In genomic region chr5:446864-447263, GRCh38 we compare ENCODE assay signal across 8 cellular contexts. TPM values are rescaled to one million over a fixed set of nuclear protein-coding genes. Genes with fewer than 3 reads are reported as not detected.
DNase-seq lines count a peak whose midpoint lies in the region; ATAC-seq, FAIRE-seq and TF ChIP-seq lines count a peak whose summit lies in the region.

No MANE protein-coding gene starts in this region.

- POLR2A ChIA-PET in activated naive CD8-positive, alpha-beta T cell treated with anti-CD3 and anti-CD28 coated beads, Interleukin-2, amount 10 ng/mL, durations not matched to agents 7 days and 5 days (lab: Charles Lee) = interaction anchor here (0.6 to 1.6 kb wide), 5 partner anchors 25 to 229 kb away, joined by 3 to 8 read pairs (median 3); partner anchors contain the start of genes CCDC127, CEP72 and SDHA

- no peak overlapping the region for H3K4me3 Mint-ChIP-seq in activated naive CD8-positive, alpha-beta T cell treated with anti-CD3 and anti-CD28 coated beads, Interleukin-2, amount 10 ng/mL, durations not matched to agents 7 days and 5 days
- H3K4me3 Mint-ChIP-seq in type B pancreatic cell = no peak overlapping the region

- TF ChIP-seq CTCF in type B pancreatic cell (conservative IDR thresholded peaks at IDR 0.05) = peak; percentile 78

- in situ Hi-C loops in ACHN (cut with HindIII; ENCODE audit: low pct_ligation_motif_present, low pct_unique_long_range_greater_than_20kb, low sequenced_read_pairs) = no loop called here

- ATAC-seq in activated naive CD8-positive, alpha-beta T cell treated with anti-CD3 and anti-CD28 coated beads, Interleukin-2, amount 10 ng/mL, durations not matched to agents 7 days and 5 days (ENCODE audit: low read depth) = no peak
- no peak for ATAC-seq in GM19467 (IDR thresholded peaks at IDR 0.05; ENCODE audit: unreplicated experiment)
- no peak for ATAC-seq in GM19397 (IDR thresholded peaks at IDR 0.05; ENCODE audit: unreplicated experiment)

- DNase-seq in ACHN (peak; percentile 55), NCI-H2081 treated with DMSO at 0.1 percent for 48 hours (lab: John Stamatoyannopoulos, UW) (peak; percentile 18), iris pigment epithelial cell (ENCODE audit: low read depth) (peak; percentile 47), type B pancreatic cell (ENCODE audit: extremely low spot score, unreplicated experiment) (no peak)
- DNase-seq in activated naive CD8-positive, alpha-beta T cell treated with anti-CD3 and anti-CD28 coated beads, Interleukin-2, amount 10 ng/mL, durations not matched to agents 7 days and 5 days = peak; percentile 36

- no peaks in the 10 kb centered on the region for H3K27me3 Mint-ChIP-seq in activated naive CD8-positive, alpha-beta T cell treated with anti-CD3 and anti-CD28 coated beads, Interleukin-2, amount 10 ng/mL, durations not matched to agents 7 days and 5 days
- no peaks in the 10 kb centered on the region for H3K27me3 Mint-ChIP-seq in type B pancreatic cell

- peaks cover 43% of the 10 kb centered on the region for H3K36me3 Mint-ChIP-seq in activated naive CD8-positive, alpha-beta T cell treated with anti-CD3 and anti-CD28 coated beads, Interleukin-2, amount 10 ng/mL, durations not matched to agents 7 days and 5 days
- peaks cover 35% of the 10 kb centered on the region for H3K36me3 Mint-ChIP-seq in type B pancreatic cell

- peaks cover 29% of the 10 kb centered on the region for H3K4me1 Mint-ChIP-seq in activated naive CD8-positive, alpha-beta T cell treated with anti-CD3 and anti-CD28 coated beads, Interleukin-2, amount 10 ng/mL, durations not matched to agents 7 days and 5 days
- peaks cover 15% of the 10 kb centered on the region for H3K4me1 Mint-ChIP-seq in type B pancreatic cell (ENCODE audit: unreplicated experiment)

- H3K9me3 Mint-ChIP-seq in activated naive CD8-positive, alpha-beta T cell treated with anti-CD3 and anti-CD28 coated beads, Interleukin-2, amount 10 ng/mL, durations not matched to agents 7 days and 5 days = peaks cover 8% of the 10 kb centered on the region
- H3K9me3 Mint-ChIP-seq in type B pancreatic cell = peaks cover 6% of the 10 kb centered on the region

- peak; percentile 11 for FAIRE-seq in G401.6 (lab: Jason Lieb, UNC)

- no peak overlapping the region for H3K27ac Mint-ChIP-seq in activated naive CD8-positive, alpha-beta T cell treated with anti-CD3 and anti-CD28 coated beads, Interleukin-2, amount 10 ng/mL, durations not matched to agents 7 days and 5 days
- H3K27ac Mint-ChIP-seq in type B pancreatic cell = peak overlapping the region; percentile 51

RNA-seq across cellular contexts. Expression of gene EXOC3, which starts 3.9 kb away (rescaled TPM):
- 10 to 100 TPM; 72.4 to 77.5 TPM for total RNA-seq in activated naive CD8-positive, alpha-beta T cell treated with anti-CD3 and anti-CD28 coated beads, Interleukin-2, amount 10 ng/mL, durations not matched to agents 7 days and 5 days
- total RNA-seq in type B pancreatic cell (ENCODE audit: low replicate concordance) = 62.9 and 64.6 TPM in 2 replicates
